Comparison of ENCODE assay signal across 18 cellular contexts in the genomic region with DNA sequence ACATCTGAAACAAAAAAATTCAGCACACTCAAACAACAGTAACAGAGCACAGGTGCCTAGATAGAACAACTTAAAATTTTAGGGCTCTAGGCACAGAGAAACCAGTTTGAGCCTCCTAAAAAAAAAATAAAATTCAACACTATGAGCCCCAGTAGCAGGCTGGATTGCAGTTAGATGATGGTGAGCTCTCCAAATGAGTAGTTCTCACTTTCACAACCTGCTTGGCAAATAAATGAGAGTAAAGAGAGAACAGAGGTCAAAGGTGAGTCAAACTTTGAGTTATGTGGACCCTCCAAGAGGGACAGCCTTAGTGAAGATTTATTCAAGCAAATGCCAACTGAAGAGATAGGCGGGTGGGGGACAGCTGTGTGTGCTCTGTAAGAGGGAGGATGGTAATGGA. TPM values are rescaled to one million over a fixed set of nuclear protein-coding genes. Genes with fewer than 3 reads are reported as not detected.
DNase-seq lines count a peak whose midpoint lies in the region; ATAC-seq and TF ChIP-seq lines count a peak whose summit lies in the region.
"Had no signal": no experiment of that assay in that cellular context is flagged by ENCODE, and none has a peak within 500 bp of the region (broad histone marks: within the 10 kb centered on the region; RNA-seq: fewer than 3 reads in every experiment).

No MANE protein-coding gene starts in this region.

- H3K4me3 Mint-ChIP-seq in activated naive CD8-positive, alpha-beta T cell treated with anti-CD3 and anti-CD28 coated beads, Interleukin-2, amount 50 U/mL, for 24 hours: peak overlapping the region; percentile 37
- no peak overlapping the region for H3K4me3 Mint-ChIP-seq in Caco-2 (ENCODE audit: unreplicated experiment)

- POLR2A ChIA-PET in Caco-2 (lab: Charles Lee): no interaction called here

- peaks cover 39 to 87% (median 85%) of the 10 kb centered on the region in 10 experiments; a peak in 19 of 20 replicates for H3K4me1 ChIP-seq in BLaER1 treated with 17β-estradiol and CSF1 and Interleukin-3, amounts not matched to agents 10 nM and 100 nM
- H3K4me1 ChIP-seq in Caco-2: peaks cover 11% of the 10 kb centered on the region

- TF ChIP-seq CTCF in Caco-2 (IDR thresholded peaks at IDR 0.05; ENCODE audit: insufficient read depth in 1 of 2, low read depth in 1 of 2, low read length in 1 of 2, severe bottlenecking in 1 of 2, unreplicated experiment in 1 of 2): no peak

- peak overlapping the region in 9 of 11 experiments; percentile 5 to 98 (median 96); a peak in 12 of 22 replicates for H3K4me2 ChIP-seq in BLaER1 treated with 17β-estradiol and CSF1 and Interleukin-3, amounts not matched to agents 10 nM and 100 nM

- H3K27ac Mint-ChIP-seq in activated naive CD8-positive, alpha-beta T cell treated with anti-CD3 and anti-CD28 coated beads, Interleukin-2, amount 50 U/mL, for 24 hours: peak overlapping the region; percentile 44
- H3K27ac Mint-ChIP-seq in Caco-2 (ENCODE audit: unreplicated experiment): no peak overlapping the region

- H3K9ac ChIP-seq in BLaER1 treated with 17β-estradiol and CSF1 and Interleukin-3, amounts not matched to agents 10 nM and 100 nM: no peak overlapping the region

- H4K20me1 ChIP-seq in BLaER1 treated with 17β-estradiol and CSF1 and Interleukin-3, amounts not matched to agents 10 nM and 100 nM: peaks cover 0 to 33% (median 6%) of the 10 kb centered on the region in 11 experiments; a peak in 8 of 22 replicates

- peak; percentile 35 for ATAC-seq in GM19025 (IDR thresholded peaks at IDR 0.05; ENCODE audit: low read depth, unreplicated experiment)
- ATAC-seq in HG02973 (IDR thresholded peaks at IDR 0.05; ENCODE audit: unreplicated experiment): peak; percentile 73
- ATAC-seq in activated naive CD8-positive, alpha-beta T cell treated with anti-CD3 and anti-CD28 coated beads, Interleukin-2, amount 50 U/mL, for 24 hours: no peak
- ATAC-seq in Right ventricle myocardium superior (ENCODE audit: poor library complexity): no peak
- no peak for ATAC-seq in GM18520 (IDR thresholded peaks at IDR 0.05; ENCODE audit: unreplicated experiment)
- ATAC-seq: activated CD4-positive, CD25-positive, alpha-beta regulatory T cell treated with anti-CD3 and anti-CD28 coated beads, Interleukin-2, amount 50 U/mL, for 24 hours; gastrocnemius medialis; pancreas had no signal

- H3K4me3 ChIP-seq in BLaER1 treated with 17β-estradiol and CSF1 and Interleukin-3, amounts not matched to agents 10 nM and 100 nM: no peak overlapping the region
- no peak overlapping the region for H3K4me3 ChIP-seq in Caco-2 (ENCODE audit: low read depth, low read length)
- H3K4me3 ChIP-seq: adrenal gland, gastrocnemius medialis, pancreas had no signal

- no peaks in the 10 kb centered on the region; a peak in 1 of 22 replicates for H3K9me3 ChIP-seq in BLaER1 treated with 17β-estradiol and CSF1 and Interleukin-3, amounts not matched to agents 10 nM and 100 nM (replicated peaks in 1 of 11)
- no peaks in the 10 kb centered on the region for H3K9me3 ChIP-seq in Caco-2
- H3K9me3 ChIP-seq: adrenal gland, gastrocnemius medialis, pancreas had no signal

- peaks cover 0 to 63% (median 46%) of the 10 kb centered on the region in 11 experiments; a peak in 17 of 22 replicates for H3K36me3 ChIP-seq in BLaER1 treated with 17β-estradiol and CSF1 and Interleukin-3, amounts not matched to agents 10 nM and 100 nM
- H3K36me3 ChIP-seq in Caco-2 (ENCODE audit: control insufficient read depth, insufficient read depth, low read length): no peaks in the 10 kb centered on the region
- H3K36me3 ChIP-seq: adrenal gland, gastrocnemius medialis, pancreas had no signal

- H3K27me3 ChIP-seq in BLaER1 treated with 17β-estradiol and CSF1 and Interleukin-3, amounts not matched to agents 10 nM and 100 nM: no peaks in the 10 kb centered on the region
- no peaks in the 10 kb centered on the region for H3K27me3 ChIP-seq in Caco-2 (replicated peaks; ENCODE audit: control insufficient read depth, insufficient read depth, low read length)
- H3K27me3 ChIP-seq: adrenal gland, gastrocnemius medialis, pancreas had no signal

- H3K27me3 Mint-ChIP-seq in activated naive CD8-positive, alpha-beta T cell treated with anti-CD3 and anti-CD28 coated beads, Interleukin-2, amount 50 U/mL, for 24 hours: no peaks in the 10 kb centered on the region
- H3K27me3 Mint-ChIP-seq in Caco-2 (ENCODE audit: insufficient read depth, unreplicated experiment): peaks cover 3% of the 10 kb centered on the region

- CTCF ChIA-PET in Caco-2 (lab: Charles Lee): no interaction called here

- H3K4me1 Mint-ChIP-seq in activated naive CD8-positive, alpha-beta T cell treated with anti-CD3 and anti-CD28 coated beads, Interleukin-2, amount 50 U/mL, for 24 hours: peaks cover 66% of the 10 kb centered on the region
- H3K4me1 Mint-ChIP-seq in Caco-2 (ENCODE audit: low read depth, unreplicated experiment): peaks cover 24% of the 10 kb centered on the region

- H3K36me3 Mint-ChIP-seq in activated naive CD8-positive, alpha-beta T cell treated with anti-CD3 and anti-CD28 coated beads, Interleukin-2, amount 50 U/mL, for 24 hours (ENCODE audit: low read depth): peaks cover 21% of the 10 kb centered on the region
- no peaks in the 10 kb centered on the region for H3K36me3 Mint-ChIP-seq in Caco-2 (ENCODE audit: insufficient read depth, unreplicated experiment)

- H3K27ac ChIP-seq in BLaER1 treated with 17β-estradiol and CSF1 and Interleukin-3, amounts not matched to agents 10 nM and 100 nM: no peak overlapping the region
- H3K27ac ChIP-seq: adrenal gland, gastrocnemius medialis, pancreas had no signal

- no peaks in the 10 kb centered on the region for H3K9me3 Mint-ChIP-seq in activated naive CD8-positive, alpha-beta T cell treated with anti-CD3 and anti-CD28 coated beads, Interleukin-2, amount 50 U/mL, for 24 hours
- peaks cover 11% of the 10 kb centered on the region for H3K9me3 Mint-ChIP-seq in Caco-2 (ENCODE audit: unreplicated experiment)

- no TSS peak for BruUV-seq in Caco-2 (replicated peaks; lab: Mats Ljungman, UMichigan)

- intact Hi-C loops in Right ventricle myocardium superior (cut with DNase I) (no loop called here), Caco-2 (cut with micrococcal nuclease; ENCODE audit: unreplicated experiment) (no loop called here), cardiac septum (cut with DNase I) (no loop called here)

- no peak for DNase-seq in activated naive CD8-positive, alpha-beta T cell treated with anti-CD3 and anti-CD28 coated beads, Interleukin-2, amount 50 U/mL, for 24 hours
- DNase-seq in Right ventricle myocardium superior: no peak
- no peak for DNase-seq in Caco-2
- DNase-seq in cardiac septum (ENCODE audit: low spot score): no peak
- DNase-seq: activated T-cell treated with anti-CD3 and anti-CD28 coated beads, Interleukin-2, amount 50 U/mL, for 1 hour; adrenal gland; Calu3; gastrocnemius medialis; GF-D8; NCI-H2029 treated with DMSO at 0.1 percent for 48 hours; NCI-H526 treated with DMSO at 0.1 percent for 48 hours; pancreas had no signal

RNA-seq across cellular contexts. Expression of gene BEND5, which starts 3.6 kb away (rescaled TPM):
- total RNA-seq in Right ventricle myocardium superior (5.0 TPM), Caco-2 (2022) (0.57 TPM in 1 of 2 replicates, not detected in the other), cardiac septum (3.2 TPM)
- total RNA-seq: endothelial cell of umbilical vein had no signal

Comparison
In these comparisons a context has a peak if more than half of its experiments do, and no peak if none do; other contexts are left out.
1. ATAC-seq: peak in GM19025 (single experiment) and HG02973 (single experiment); none in activated naive CD8-positive, alpha-beta T cell treated with anti-CD3 and anti-CD28 coated beads, Interleukin-2, amount 50 U/mL, for 24 hours (single experiment), Right ventricle myocardium superior (single experiment) and GM18520 (single experiment).